Comparison of ENCODE assay signal across 8 cellular contexts in genomic region chr14:61524211-61524806, GRCh38.
DNase-seq lines count a peak whose midpoint lies in the region; ATAC-seq and TF ChIP-seq lines count a peak whose summit lies in the region.

No MANE protein-coding gene starts in this region.

- no peaks in the 10 kb centered on the region for H3K79me2 ChIP-seq in smooth muscle cell (ENCODE audit: low read depth)

- H4K20me1 ChIP-seq in smooth muscle cell (ENCODE audit: low read depth), result no peaks in the 10 kb centered on the region

- H3K27ac ChIP-seq in RWPE2 (ENCODE audit: poor library complexity, severe bottlenecking) (peak overlapping the region; percentile 99), smooth muscle cell (ENCODE audit: low read depth) (peak overlapping the region; percentile 91)

- ATAC-seq in RWPE2 (ENCODE audit: low read depth), result peak; percentile 19
- no peak for ATAC-seq in HG03280 (IDR thresholded peaks at IDR 0.05; ENCODE audit: unreplicated experiment)

- peaks cover 60% of the 10 kb centered on the region for H3K4me1 ChIP-seq in RWPE2 (ENCODE audit: insufficient read depth, poor library complexity, severe bottlenecking)
- H3K4me1 ChIP-seq in smooth muscle cell (ENCODE audit: low read depth), result peaks cover 33% of the 10 kb centered on the region

- DNase-seq in NCI-H1436 (lab: John Stamatoyannopoulos, UW), result peak; percentile 22
- no peak for DNase-seq in NCI-H1436 treated with DMSO at 0.1 percent for 48 hours (lab: John Stamatoyannopoulos, UW)
- no peak for DNase-seq in RWPE2 (ENCODE audit: low spot score)
- peak; percentile 94 for DNase-seq in fibroblast of the aortic adventitia (ENCODE audit: low read depth)
- DNase-seq in smooth muscle cell (lab: John Stamatoyannopoulos, UW; ENCODE audit: unreplicated experiment), result no peak
- DNase-seq in effector CD4-positive, alpha-beta T cell, result no peak
- DNase-seq in occipital lobe (lab: John Stamatoyannopoulos, UW), result no peak

- H3F3A ChIP-seq in smooth muscle cell (ENCODE audit: low read depth), result peaks cover 6% of the 10 kb centered on the region

- no peak overlapping the region for H2AFZ ChIP-seq in smooth muscle cell (ENCODE audit: low read depth)

- 10% methylated on average over 4 of the region's 4 CpGs for WGBS in smooth muscle cell (ENCODE audit: low lambda C conversion rate)

- TF ChIP-seq CTCF in RWPE2 (IDR thresholded peaks at IDR 0.05; ENCODE audit: poor library complexity, severe bottlenecking) (no peak), fibroblast of the aortic adventitia (IDR thresholded peaks at IDR 0.05; ENCODE audit: insufficient read depth, low read length) (no peak), smooth muscle cell (IDR thresholded peaks at IDR 0.05; ENCODE audit: borderline replicate concordance, insufficient read depth, poor library complexity, severe bottlenecking) (no peak)

- peaks cover 3% of the 10 kb centered on the region; the same call in 1 of the 2 replicates for H3K36me3 ChIP-seq in RWPE2 (ENCODE audit: low read depth)
- H3K36me3 ChIP-seq in smooth muscle cell (ENCODE audit: low read depth), result no peaks in the 10 kb centered on the region

- H3K4me3 ChIP-seq in RWPE2 (ENCODE audit: severe bottlenecking) (no peak overlapping the region), fibroblast of the aortic adventitia (ENCODE audit: low read depth, low read length) (no peak overlapping the region), smooth muscle cell (no peak overlapping the region)

- H3K9me3 ChIP-seq in RWPE2 (ENCODE audit: severe bottlenecking), result no peaks in the 10 kb centered on the region
- no peaks in the 10 kb centered on the region for H3K9me3 ChIP-seq in smooth muscle cell (replicated peaks; ENCODE audit: low read depth)

- H3K27me3 ChIP-seq in RWPE2 (ENCODE audit: insufficient read depth, poor library complexity, severe bottlenecking) (no peaks in the 10 kb centered on the region), smooth muscle cell (ENCODE audit: low read depth) (no peaks in the 10 kb centered on the region)

- H3K4me2 ChIP-seq in smooth muscle cell, result peak overlapping the region; percentile 10

- H3K9ac ChIP-seq in smooth muscle cell (ENCODE audit: low read depth), result peak overlapping the region; percentile 63

Comparison
In these comparisons a context has a peak if more than half of its experiments do, and no peak if none do; other contexts are left out.
1. DNase-seq: peak in NCI-H1436 (single experiment) and fibroblast of the aortic adventitia (single experiment); none in NCI-H1436 treated with DMSO at 0.1 percent for 48 hours (single experiment), RWPE2 (single experiment), smooth muscle cell (single experiment), effector CD4-positive, alpha-beta T cell (single experiment) and occipital lobe (single experiment).